Comparison of ENCODE assay signal across 23 cellular contexts in the genomic region with DNA sequence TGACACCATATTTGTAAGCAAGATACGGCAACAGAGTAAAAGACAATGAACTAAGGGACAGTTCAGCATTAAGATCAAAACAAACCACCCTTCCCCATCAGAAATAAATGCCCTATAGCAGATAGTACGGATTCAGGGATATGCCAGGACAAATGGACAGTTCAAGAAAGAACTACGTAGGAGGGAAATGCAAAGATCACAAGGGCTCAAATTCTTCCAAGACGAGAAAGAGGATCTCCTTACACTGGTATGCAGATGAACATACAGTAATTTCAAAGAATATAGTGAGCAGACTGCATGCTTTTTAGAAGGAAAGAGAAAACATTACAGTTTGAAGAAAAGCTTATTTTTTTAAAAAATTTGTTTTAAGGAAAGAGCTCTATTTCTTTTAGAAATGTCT.
DNase-seq lines count a peak whose midpoint lies in the region; ATAC-seq and TF ChIP-seq lines count a peak whose summit lies in the region.
"Had no signal": no experiment of that assay in that cellular context is flagged by ENCODE, and none has a peak within 500 bp of the region (broad histone marks: within the 10 kb centered on the region; RNA-seq: fewer than 3 reads in every experiment).

No MANE protein-coding gene starts in this region.

- H3K9me3 ChIP-seq in H9 (ENCODE audit: control insufficient read depth, low read depth, low read length): no peaks in the 10 kb centered on the region
- H3K9me3 ChIP-seq: left lung, transverse colon had no signal

- H3K56ac ChIP-seq in H9 (ENCODE audit: insufficient read length, low read depth, low read length): no peak overlapping the region

- H2AK5ac ChIP-seq in H9 (ENCODE audit: insufficient read length, low read length): no peak overlapping the region

- H3K9me3 Mint-ChIP-seq in H9: no peaks in the 10 kb centered on the region
- H3K9me3 Mint-ChIP-seq in effector memory CD8-positive, alpha-beta T cell: no peaks in the 10 kb centered on the region
- no peaks in the 10 kb centered on the region for H3K9me3 Mint-ChIP-seq in osteocyte (ENCODE audit: unreplicated experiment)
- H3K9me3 Mint-ChIP-seq in activated CD4-positive, alpha-beta memory T cell treated with anti-CD3 and anti-CD28 coated beads for 36 hours: no peaks in the 10 kb centered on the region
- H3K9me3 Mint-ChIP-seq: activated naive CD8-positive, alpha-beta T cell treated with anti-CD3 and anti-CD28 coated beads for 36 hours; activated T-helper 2 cell treated with anti-CD3 and anti-CD28 coated beads, Interferon-gamma antibody, Interleukin-2, Interleukin-4, amounts not matched to agents 10 μg/mL and 5 μg/mL and 100 μg/mL, durations not matched to agents 14 hours and 24 hours and 36 hours; CD8-positive, alpha-beta T cell; dendritic cell treated with granulocyte-macrophage colony-stimulating factor and Interleukin-4, amounts not matched to agents 40 ng/mL and 50 ng/mL, for 4 days; neural crest cell; stimulated activated naive CD8-positive, alpha-beta T cell treated with anti-CD3 and anti-CD28 coated beads, Interleukin-15, amount 100 ng/mL, for 72 hours had no signal

- no peak overlapping the region for H2BK12ac ChIP-seq in H9 (ENCODE audit: insufficient read length, low read depth, low read length)

- no peak overlapping the region for H3K18ac ChIP-seq in H9 (ENCODE audit: insufficient read length, low read depth, low read length)

- intact Hi-C loops in activated CD4-positive, alpha-beta memory T cell treated with anti-CD3 and anti-CD28 coated beads for 36 hours (cut with micrococcal nuclease): no loop called here

- no peak overlapping the region for H4K5ac ChIP-seq in H9 (ENCODE audit: insufficient read length, low read depth, low read length)

- no peak overlapping the region for H3T11ph ChIP-seq in H9 (ENCODE audit: low read length)

- H3K4me1 ChIP-seq in H9 (ENCODE audit: insufficient read depth, low read length): peaks cover 3% of the 10 kb centered on the region; the same call in 1 of the 2 replicates

- no peaks in the 10 kb centered on the region for H3K27me3 Mint-ChIP-seq in H9 (ENCODE audit: low read depth)
- H3K27me3 Mint-ChIP-seq in effector memory CD8-positive, alpha-beta T cell: no peaks in the 10 kb centered on the region
- no peaks in the 10 kb centered on the region for H3K27me3 Mint-ChIP-seq in osteocyte (ENCODE audit: unreplicated experiment)
- H3K27me3 Mint-ChIP-seq in activated CD4-positive, alpha-beta memory T cell treated with anti-CD3 and anti-CD28 coated beads for 36 hours: no peaks in the 10 kb centered on the region
- H3K27me3 Mint-ChIP-seq: activated naive CD8-positive, alpha-beta T cell treated with anti-CD3 and anti-CD28 coated beads for 36 hours; dendritic cell treated with granulocyte-macrophage colony-stimulating factor and Interleukin-4, amounts not matched to agents 40 ng/mL and 50 ng/mL, for 4 days; stimulated activated naive CD8-positive, alpha-beta T cell treated with anti-CD3 and anti-CD28 coated beads, Interleukin-15, amount 100 ng/mL, for 72 hours had no signal

- 0 out of 2 replicates have a peak, but pooled peaks cover 2% of the 10 kb centered on the region for H3K79me2 ChIP-seq in H9 (ENCODE audit: insufficient read depth, low read length)

- no peak overlapping the region for H3K23ac ChIP-seq in H9 (ENCODE audit: insufficient read length, low read depth, low read length)

- in situ Hi-C loops in SK-MEL-5 (cut with HindIII; ENCODE audit: low pct_unique_long_range_greater_than_20kb, low sequenced_read_pairs): no loop called here

- H3K27me3 ChIP-seq in H9 (ENCODE audit: insufficient read depth, low read length): no peaks in the 10 kb centered on the region
- H3K27me3 ChIP-seq: left lung, transverse colon had no signal

- H2AFZ ChIP-seq in H9 (ENCODE audit: low read length): no peak overlapping the region

- no peak overlapping the region for H2BK20ac ChIP-seq in H9 (ENCODE audit: low read depth, low read length, poor library complexity, severe bottlenecking)

- POLR2A ChIA-PET in activated CD4-positive, alpha-beta memory T cell treated with anti-CD3 and anti-CD28 coated beads for 36 hours (lab: Charles Lee): interaction anchor here (0.5 to 0.6 kb wide), 2 partner anchors 126 to 1921 kb away, joined by 3 to 6 read pairs; no protein-coding TSS in a partner anchor

- no peak overlapping the region for H3K27ac ChIP-seq in H9 (ENCODE audit: insufficient read length, low read depth, low read length)
- H3K27ac ChIP-seq: left lung, transverse colon had no signal

- peaks cover 27 to 28% of the 10 kb centered on the region in 2 experiments for H3K4me1 Mint-ChIP-seq in H9
- H3K4me1 Mint-ChIP-seq in effector memory CD8-positive, alpha-beta T cell (ENCODE audit: low read depth in 2 of 2): peaks cover 28 to 61% of the 10 kb centered on the region in 2 donors
- H3K4me1 Mint-ChIP-seq in osteocyte (ENCODE audit: unreplicated experiment): peaks cover 43% of the 10 kb centered on the region
- H3K4me1 Mint-ChIP-seq in activated CD4-positive, alpha-beta memory T cell treated with anti-CD3 and anti-CD28 coated beads for 36 hours (ENCODE audit: low read depth): peaks cover 36% of the 10 kb centered on the region

- peaks cover 3% of the 10 kb centered on the region for H4K20me1 ChIP-seq in H9 (ENCODE audit: control insufficient read depth, insufficient read depth, insufficient read length)

- H3K27ac Mint-ChIP-seq in H9: no peak overlapping the region; a peak in 1 of 7 replicates
- H3K27ac Mint-ChIP-seq in effector memory CD8-positive, alpha-beta T cell: peak overlapping the region; percentile 36 to 64
- H3K27ac Mint-ChIP-seq in osteocyte (ENCODE audit: unreplicated experiment): peak overlapping the region; percentile 77
- no peak overlapping the region for H3K27ac Mint-ChIP-seq in activated CD4-positive, alpha-beta memory T cell treated with anti-CD3 and anti-CD28 coated beads for 36 hours
- H3K27ac Mint-ChIP-seq: activated naive CD8-positive, alpha-beta T cell treated with anti-CD3 and anti-CD28 coated beads for 36 hours; activated T-helper 2 cell treated with anti-CD3 and anti-CD28 coated beads, Interferon-gamma antibody, Interleukin-2, Interleukin-4, amounts not matched to agents 10 μg/mL and 5 μg/mL and 100 μg/mL, durations not matched to agents 14 hours and 24 hours and 36 hours; CD8-positive, alpha-beta T cell; dendritic cell treated with granulocyte-macrophage colony-stimulating factor and Interleukin-4, amounts not matched to agents 40 ng/mL and 50 ng/mL, for 4 days; stimulated activated naive CD8-positive, alpha-beta T cell treated with anti-CD3 and anti-CD28 coated beads, Interleukin-15, amount 100 ng/mL, for 72 hours had no signal

- H3K36me3 Mint-ChIP-seq in H9 (ENCODE audit: insufficient read depth in 1 of 3, low read depth in 3 of 3): no peaks in the 10 kb centered on the region
- peaks cover 14% of the 10 kb centered on the region for H3K36me3 Mint-ChIP-seq in effector memory CD8-positive, alpha-beta T cell (ENCODE audit: insufficient read depth)
- peaks cover 4% of the 10 kb centered on the region for H3K36me3 Mint-ChIP-seq in osteocyte (ENCODE audit: unreplicated experiment)
- H3K36me3 Mint-ChIP-seq in activated CD4-positive, alpha-beta memory T cell treated with anti-CD3 and anti-CD28 coated beads for 36 hours: no peaks in the 10 kb centered on the region

- H2BK120ac ChIP-seq in H9 (ENCODE audit: low read depth, low read length, poor library complexity, severe bottlenecking): no peak overlapping the region

- TF ChIP-seq CTCF in H9 (conservative IDR thresholded peaks at IDR 0.05) (no peak), osteocyte (IDR thresholded peaks at IDR 0.05) (no peak)

- H2BK5ac ChIP-seq in H9 (ENCODE audit: insufficient read length, low read length): no peak overlapping the region

- H4K8ac ChIP-seq in H9 (replicated peaks; ENCODE audit: insufficient read length, low read depth, low read length): no peak overlapping the region

- H3K4me3 Mint-ChIP-seq in H9: no peak overlapping the region
- H3K4me3 Mint-ChIP-seq in effector memory CD8-positive, alpha-beta T cell: no peak overlapping the region
- no peak overlapping the region for H3K4me3 Mint-ChIP-seq in osteocyte (ENCODE audit: unreplicated experiment)
- no peak overlapping the region for H3K4me3 Mint-ChIP-seq in activated CD4-positive, alpha-beta memory T cell treated with anti-CD3 and anti-CD28 coated beads for 36 hours
- H3K4me3 Mint-ChIP-seq: activated naive CD8-positive, alpha-beta T cell treated with anti-CD3 and anti-CD28 coated beads for 36 hours; CD8-positive, alpha-beta T cell; dendritic cell treated with granulocyte-macrophage colony-stimulating factor and Interleukin-4, amounts not matched to agents 40 ng/mL and 50 ng/mL, for 4 days; neural crest cell; stimulated activated naive CD8-positive, alpha-beta T cell treated with anti-CD3 and anti-CD28 coated beads, Interleukin-15, amount 100 ng/mL, for 72 hours had no signal

- H4K91ac ChIP-seq in H9 (ENCODE audit: insufficient read length, low read depth, low read length): no peak overlapping the region

- ATAC-seq in effector memory CD8-positive, alpha-beta T cell (replicated peaks): no peak
- ATAC-seq: CD8-positive, alpha-beta T cell; left lung; Right ventricle myocardium inferior; stimulated activated naive CD8-positive, alpha-beta T cell treated with anti-CD3 and anti-CD28 coated beads, Interleukin-15, amount 100 ng/mL, for 72 hours had no signal

- H3K9ac ChIP-seq in H9 (ENCODE audit: extremely low read depth, insufficient read length, low read length): no peak overlapping the region

- no peak overlapping the region for H2BK15ac ChIP-seq in H9 (ENCODE audit: low read depth, low read length)

- H3K4me2 ChIP-seq in H9 (ENCODE audit: insufficient read depth, insufficient read length, low read length): peak overlapping the region; percentile 32

- no peak overlapping the region for H3K14ac ChIP-seq in H9 (ENCODE audit: insufficient read depth, low read length)

- peaks cover 3% of the 10 kb centered on the region for H3K79me1 ChIP-seq in H9 (ENCODE audit: insufficient read depth, low read depth, low read length, poor library complexity, severe bottlenecking)

- no peak for DNase-seq in H9
- DNase-seq in SK-MEL-5 (ENCODE audit: low read depth, low spot score): peak; percentile 58
- DNase-seq in effector memory CD8-positive, alpha-beta T cell: no peak
- DNase-seq in osteocyte (ENCODE audit: extremely low spot score, unreplicated experiment): no peak
- DNase-seq in epidermal melanocyte (ENCODE audit: insufficient read length, low spot score): no peak
- no peak for DNase-seq in kidney tubule cell (ENCODE audit: low spot score)
- no peak for DNase-seq in COLO668 (lab: John Stamatoyannopoulos, UW; ENCODE audit: unreplicated experiment)
- no peak for DNase-seq in activated CD4-positive, alpha-beta memory T cell treated with anti-CD3 and anti-CD28 coated beads for 36 hours
- DNase-seq: activated CD4-positive, alpha-beta T cell treated with anti-CD3 and anti-CD28 coated beads for 48 hours; activated naive CD8-positive, alpha-beta T cell treated with anti-CD3 and anti-CD28 coated beads for 36 hours; CD8-positive, alpha-beta T cell; DMS53; left lung; MM.1S; NCI-H146; NCI-H748 treated with DMSO at 0.1 percent for 48 hours; stimulated activated CD4-positive, alpha-beta T cell treated with anti-CD3 and anti-CD28 coated beads, Interleukin-4, amount 100 ng/mL, for 1 hour; stimulated activated naive CD8-positive, alpha-beta T cell treated with anti-CD3 and anti-CD28 coated beads, Interleukin-15, amount 100 ng/mL, for 72 hours; transverse colon had no signal

- H3K4ac ChIP-seq in H9 (ENCODE audit: low read depth, low read length): no peak overlapping the region

- no peaks in the 10 kb centered on the region for H3K23me2 ChIP-seq in H9 (ENCODE audit: insufficient read length, low read depth, low read length, poor library complexity, severe bottlenecking)

- CTCF ChIA-PET in activated CD4-positive, alpha-beta memory T cell treated with anti-CD3 and anti-CD28 coated beads for 36 hours (lab: Charles Lee): no interaction called here

- WGBS in H9 (ENCODE audit: extremely low coverage, insufficient read length, low lambda C conversion rate): no CpG with 5 or more reads among the region's 4 CpGs

Comparison
In these comparisons a context has a peak if more than half of its experiments do, and no peak if none do; other contexts are left out.
1. H3K27ac Mint-ChIP-seq: peak in effector memory CD8-positive, alpha-beta T cell (2 of 2) and osteocyte (single experiment); none in H9 (0 of 3) and activated CD4-positive, alpha-beta memory T cell treated with anti-CD3 and anti-CD28 coated beads for 36 hours (single experiment).